Comparison of ENCODE assay signal across 10 cellular contexts in the genomic region with DNA sequence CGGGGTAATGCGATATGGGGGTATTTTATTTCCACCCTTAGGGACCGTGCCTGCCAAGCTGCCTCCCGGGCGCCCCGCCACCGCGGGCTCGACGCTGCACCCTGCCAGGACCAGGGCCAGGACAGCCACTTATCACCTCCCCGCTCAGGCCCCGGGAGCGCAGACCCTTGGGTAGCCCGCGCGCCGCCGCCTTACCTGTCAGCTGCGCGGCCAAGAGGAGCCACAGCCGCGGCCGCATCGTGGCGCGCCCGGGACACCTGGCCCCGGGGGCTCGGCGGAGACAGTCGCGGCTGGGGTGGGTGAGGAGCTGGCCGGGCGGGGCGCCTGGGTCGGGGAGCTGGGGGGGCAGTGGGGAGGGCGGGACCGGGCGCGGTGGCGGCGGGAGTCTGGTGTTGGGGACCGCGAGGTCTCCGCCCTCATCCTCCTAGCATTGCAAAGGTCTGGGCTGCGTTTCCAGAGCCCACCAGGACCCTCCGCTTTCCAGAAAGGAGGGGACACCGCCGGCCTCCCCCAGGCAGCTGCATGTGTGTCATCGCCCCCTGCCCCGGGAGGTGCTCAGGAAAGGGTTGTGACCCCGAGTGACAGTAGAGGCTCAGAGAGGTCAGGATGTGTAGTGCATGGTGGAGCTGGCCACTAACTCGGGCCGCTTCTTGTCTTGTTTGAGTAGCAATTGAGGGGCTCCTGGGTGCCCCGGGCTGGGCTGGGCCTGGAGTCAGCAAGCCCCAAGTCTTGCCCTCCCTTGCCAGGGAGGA. TPM values are rescaled to one million over a fixed set of nuclear protein-coding genes. Genes with fewer than 3 reads are reported as not detected.
DNase-seq lines count a peak whose midpoint lies in the region; ATAC-seq and TF ChIP-seq lines count a peak whose summit lies in the region.
"Not testable (repeated sequence)": the region's sequence is repeated elsewhere in the genome, so short reads cannot be mapped to it uniquely, and the experiment has no call there.
"Had no signal": no experiment of that assay in that cellular context is flagged by ENCODE, and none has a peak within 500 bp of the region (broad histone marks: within the 10 kb centered on the region; RNA-seq: fewer than 3 reads in every experiment).

A gene (minus strand): TSS at position 259 of the 752 bp plus-strand sequence. CDS start 21 bp downstream, at position 238.

- CTCF ChIA-PET in T-cell (lab: Charles Lee), result not testable (repeated sequence)

- H3K27ac Mint-ChIP-seq in T-cell, result peak within 1 kb of the TSS; percentile 58 to 87
- not testable (repeated sequence) for H3K27ac Mint-ChIP-seq in activated naive CD4-positive, alpha-beta T cell treated with anti-CD3 and anti-CD28 coated beads, Interleukin-2, amount 50 U/mL, for 72 hours; stimulated activated memory B cell treated with anti-CD40 and anti-IgM and Interleukin-4, amounts not matched to agents 10 μg/mL and 1 μg/mL and 100 μg/mL, for 72 hours
- peak within 1 kb of the TSS in 1 of 2 donors; percentile 70 for H3K27ac Mint-ChIP-seq in natural killer cell treated with Interleukin-12 subunit alpha and Interleukin-12 subunit beta and Interleukin-15 and Interleukin-18, amount 100 ng/mL, for 72 hours

- not testable (repeated sequence) for TF ChIP-seq CTCF in foreskin keratinocyte (conservative IDR thresholded peaks at IDR 0.05)

- not testable (repeated sequence) for H3K36me3 ChIP-seq in HUES48 (ENCODE audit: control insufficient read depth, insufficient read depth, low read length)

- H3K36me3 Mint-ChIP-seq in T-cell; activated naive CD4-positive, alpha-beta T cell treated with anti-CD3 and anti-CD28 coated beads, Interleukin-2, amount 50 U/mL, for 72 hours; natural killer cell treated with Interleukin-12 subunit alpha and Interleukin-12 subunit beta and Interleukin-15 and Interleukin-18, amount 100 ng/mL, for 72 hours; stimulated activated memory B cell treated with anti-CD40 and anti-IgM and Interleukin-4, amounts not matched to agents 10 μg/mL and 1 μg/mL and 100 μg/mL, for 72 hours: not testable (repeated sequence)

- not testable (repeated sequence) for H3K9me3 ChIP-seq in HUES48 (ENCODE audit: control insufficient read depth, insufficient read depth, low read length)

- POLR2A ChIA-PET in T-cell (lab: Charles Lee), result not testable (repeated sequence)

- H3K9me3 Mint-ChIP-seq in T-cell; activated naive CD4-positive, alpha-beta T cell treated with anti-CD3 and anti-CD28 coated beads, Interleukin-2, amount 50 U/mL, for 72 hours; natural killer cell treated with Interleukin-12 subunit alpha and Interleukin-12 subunit beta and Interleukin-15 and Interleukin-18, amount 100 ng/mL, for 72 hours; stimulated activated memory B cell treated with anti-CD40 and anti-IgM and Interleukin-4, amounts not matched to agents 10 μg/mL and 1 μg/mL and 100 μg/mL, for 72 hours: not testable (repeated sequence)

- peak; percentile 52 to 65 (median 55) for ATAC-seq in T-cell (replicated peaks in 1 of 4)
- peak; percentile 35 to 46 for ATAC-seq in activated naive CD4-positive, alpha-beta T cell treated with anti-CD3 and anti-CD28 coated beads, Interleukin-2, amount 50 U/mL, for 72 hours
- ATAC-seq in foreskin keratinocyte, result peak; percentile 18
- ATAC-seq in natural killer cell treated with Interleukin-12 subunit alpha and Interleukin-12 subunit beta and Interleukin-15 and Interleukin-18, amount 100 ng/mL, for 72 hours, result peak; percentile 40 to 41
- peak; percentile 9 for ATAC-seq in stimulated activated memory B cell treated with anti-CD40 and anti-IgM and Interleukin-4, amounts not matched to agents 10 μg/mL and 1 μg/mL and 100 μg/mL, for 72 hours

- not testable (repeated sequence) for H3K4me1 ChIP-seq in HUES48 (ENCODE audit: control insufficient read depth, insufficient read depth, low read length); foreskin keratinocyte

- H3K4me1 Mint-ChIP-seq in T-cell; natural killer cell treated with Interleukin-12 subunit alpha and Interleukin-12 subunit beta and Interleukin-15 and Interleukin-18, amount 100 ng/mL, for 72 hours (ENCODE audit: low read depth in 2 of 2); stimulated activated memory B cell treated with anti-CD40 and anti-IgM and Interleukin-4, amounts not matched to agents 10 μg/mL and 1 μg/mL and 100 μg/mL, for 72 hours: not testable (repeated sequence)

- peak in 3 of 34 experiments; percentile 6 to 23 (median 16) for DNase-seq in T-cell
- not testable (repeated sequence) for DNase-seq in activated naive CD4-positive, alpha-beta T cell treated with anti-CD3 and anti-CD28 coated beads, Interleukin-2, amount 50 U/mL, for 72 hours (ENCODE audit: low spot score in 2 of 2); foreskin keratinocyte; natural killer cell treated with Interleukin-12 subunit alpha and Interleukin-12 subunit beta and Interleukin-15 and Interleukin-18, amount 100 ng/mL, for 72 hours (ENCODE audit: low spot score)

- H3K4me3 Mint-ChIP-seq in T-cell, result peak within 1 kb of the TSS; percentile 73 to 84 (median 76)
- H3K4me3 Mint-ChIP-seq in natural killer cell treated with Interleukin-12 subunit alpha and Interleukin-12 subunit beta and Interleukin-15 and Interleukin-18, amount 100 ng/mL, for 72 hours, result peak within 1 kb of the TSS; percentile 70
- not testable (repeated sequence) for H3K4me3 Mint-ChIP-seq in stimulated activated memory B cell treated with anti-CD40 and anti-IgM and Interleukin-4, amounts not matched to agents 10 μg/mL and 1 μg/mL and 100 μg/mL, for 72 hours

- not testable (repeated sequence) for H3K27me3 ChIP-seq in HUES48 (ENCODE audit: control insufficient read depth, insufficient read depth, low read length); foreskin keratinocyte

- H3K27me3 Mint-ChIP-seq in T-cell, result peaks cover 0 to 22% of the 10 kb centered on the region in 2 donors
- not testable (repeated sequence) for H3K27me3 Mint-ChIP-seq in natural killer cell treated with Interleukin-12 subunit alpha and Interleukin-12 subunit beta and Interleukin-15 and Interleukin-18, amount 100 ng/mL, for 72 hours
- H3K27me3 Mint-ChIP-seq in stimulated activated memory B cell treated with anti-CD40 and anti-IgM and Interleukin-4, amounts not matched to agents 10 μg/mL and 1 μg/mL and 100 μg/mL, for 72 hours, result peaks cover 30% of the 10 kb centered on the region

- not testable (repeated sequence) for H3K9ac ChIP-seq in HUES48 (ENCODE audit: low read depth, low read length)

- H3K4me3 ChIP-seq in HUES48 (ENCODE audit: low read depth, low read length) (peak within 1 kb of the TSS; percentile 54), iPS-11a (ENCODE audit: low read depth, low read length) (peak within 1 kb of the TSS; percentile 8)

- not testable (repeated sequence) for H3K27ac ChIP-seq in HUES48 (ENCODE audit: low read depth, low read length); foreskin keratinocyte

RNA-seq across cellular contexts. Expression of the gene that starts here (rescaled TPM):
- total RNA-seq in T-cell, result 100 to 1,000 TPM in 3 of 5 donors, 10 to 100 TPM in 2; 50.8 to 206 (median 117) TPM
- total RNA-seq in activated naive CD4-positive, alpha-beta T cell treated with anti-CD3 and anti-CD28 coated beads, Interleukin-2, amount 50 U/mL, for 72 hours, result 1 to 10 TPM; 1.3 to 2.8 TPM
- not detected in 2 replicates for total RNA-seq in foreskin keratinocyte
- not detected in 2 replicates for polyA plus RNA-seq in foreskin keratinocyte
- 10 to 100 TPM in 1 of 2 donors, 1 to 10 TPM in 1; 8.4 to 31.5 TPM for total RNA-seq in natural killer cell treated with Interleukin-12 subunit alpha and Interleukin-12 subunit beta and Interleukin-15 and Interleukin-18, amount 100 ng/mL, for 72 hours
- total RNA-seq: PC-3, pulmonary artery endothelial cell, SK-MEL-5 had no signal

Comparison
In these comparisons a context has a peak if more than half of its experiments do, and no peak if none do; other contexts are left out.
1. Peak in ATAC-seq in foreskin keratinocyte; RNA of the gene not detected or under 1 TPM.